In the genomic region with DNA sequence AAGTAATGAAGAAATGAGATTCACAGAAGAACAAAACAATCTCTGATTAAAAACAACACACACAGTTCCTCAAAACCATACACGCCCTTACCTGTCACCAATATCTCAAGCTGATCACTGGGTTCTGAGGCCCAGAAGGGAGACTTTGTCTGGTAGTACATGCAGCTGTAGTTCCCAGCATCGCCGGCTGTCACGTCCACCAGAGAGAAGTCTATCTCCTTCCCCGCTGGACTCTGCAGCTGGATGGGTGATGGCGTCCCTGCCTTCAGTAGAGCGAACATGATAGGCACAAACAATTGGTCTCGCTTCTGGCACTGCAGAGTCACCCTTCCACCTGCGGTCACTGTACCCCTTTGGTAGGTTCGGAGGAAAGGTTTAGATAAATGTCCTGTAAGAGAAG, we compare ENCODE assay signal across 40 cellular contexts. TPM values are rescaled to one million over a fixed set of nuclear protein-coding genes. Genes with fewer than 3 reads are reported as not detected.
"Had no signal": no experiment of that assay in that cellular context is flagged by ENCODE, and none has a peak within 500 bp of the region (broad histone marks: within the 10 kb centered on the region; RNA-seq: fewer than 3 reads in every experiment).

No MANE protein-coding gene starts in this region.

- H3K36me3 ChIP-seq: ascending aorta, cardiac muscle cell had no signal

- FAIRE-seq: bronchial epithelial cell, TTC549 had no signal

- H3K9me3 Mint-ChIP-seq: activated CD4-positive, alpha-beta T cell treated with anti-CD3 and anti-CD28 coated beads, Interleukin-2, amount 10 ng/mL, durations not matched to agents 24 days and 14 days; activated CD8-positive, alpha-beta T cell treated with anti-CD3 and anti-CD28 coated beads for 36 hours; activated naive CD4-positive, alpha-beta T cell treated with anti-CD3 and anti-CD28 coated beads, Interleukin-2, amount 10 ng/mL, durations not matched to agents 7 days and 5 days; activated naive CD4-positive, alpha-beta T cell treated with anti-CD3 and anti-CD28 coated beads, Interleukin-2, amount 50 U/mL, for 24 hours; activated naive CD8-positive, alpha-beta T cell treated with anti-CD3 and anti-CD28 coated beads, Interleukin-2, amount 10 ng/mL, durations not matched to agents 7 days and 5 days; activated naive CD8-positive, alpha-beta T cell treated with anti-CD3 and anti-CD28 coated beads, Interleukin-2, amount 50 U/mL, for 24 hours; activated T-cell treated with anti-CD3 and anti-CD28 coated beads, Interleukin-2, amount 50 U/mL, for 4 hours; activated T-cell treated with anti-CD3 and anti-CD28 coated beads, Interleukin-2, amount 50 U/mL, for 72 hours; activated T-helper 2 cell treated with anti-CD3 and anti-CD28 coated beads, Interferon-gamma antibody, Interleukin-2, Interleukin-4, amounts not matched to agents 10 μg/mL and 5 μg/mL and 100 μg/mL, durations not matched to agents 14 hours and 24 hours and 36 hours; central memory CD8-positive, alpha-beta T cell; T-helper 1 cell treated with Interleukin-12 subunit alpha and Interleukin-12 subunit beta and Interleukin-4 antibody, amounts not matched to agents 30 μg/mL and 1 μg/mL, for 36 hours; T-helper 2 cell treated with Interferon-gamma antibody and Interleukin-4, amounts not matched to agents 5 μg/mL and 100 μg/mL, for 36 hours had no signal

- H3K27me3 Mint-ChIP-seq: activated B cell treated with CpG ODN at 0.5 μM for 24 hours; activated CD4-positive, alpha-beta T cell treated with anti-CD3 and anti-CD28 coated beads, Interleukin-2, amount 10 ng/mL, durations not matched to agents 24 days and 14 days; activated CD8-positive, alpha-beta T cell treated with anti-CD3 and anti-CD28 coated beads for 36 hours; activated naive CD4-positive, alpha-beta T cell treated with anti-CD3 and anti-CD28 coated beads, Interleukin-2, amount 50 U/mL, for 24 hours had no signal

- H3K27ac ChIP-seq: ascending aorta, cardiac muscle cell, VCaP had no signal

- DNase-seq: activated B cell treated with CpG ODN at 0.5 μM for 24 hours; activated CD4-positive, alpha-beta memory T cell treated with anti-CD3 and anti-CD28 coated beads for 36 hours; activated CD4-positive, alpha-beta T cell treated with anti-CD3 and anti-CD28 coated beads for 4 hours; activated CD4-positive, alpha-beta T cell treated with anti-CD3 and anti-CD28 coated beads, Interleukin-2, amount 10 ng/mL, durations not matched to agents 24 days and 14 days; activated CD4-positive, alpha-beta T cell treated with anti-CD3 and anti-CD28 coated beads, Interleukin-2, amount 50 U/mL, for 1 hour; activated CD4-positive, alpha-beta T cell treated with anti-CD3 and anti-CD28 coated beads, Interleukin-2, amount 50 U/mL, for 4 hours; activated CD4-positive, CD25-positive, alpha-beta regulatory T cell treated with anti-CD3 and anti-CD28 coated beads, Interleukin-2, amount 50 U/mL, for 72 hours; activated CD8-positive, alpha-beta memory T cell treated with anti-CD3 and anti-CD28 coated beads, Interleukin-2, amount 50 U/mL, for 4 hours; activated CD8-positive, alpha-beta T cell treated with anti-CD3 and anti-CD28 coated beads for 36 hours; activated effector memory CD4-positive, alpha-beta T cell treated with Interleukin-2 at 50 U/mL for 16 hours; activated gamma-delta T cell; activated naive CD4-positive, alpha-beta T cell treated with anti-CD3 and anti-CD28 coated beads, Interleukin-2, amount 10 ng/mL, durations not matched to agents 7 days and 5 days; activated naive CD4-positive, alpha-beta T cell treated with Interleukin-2 at 50 U/mL for 16 hours; activated naive CD8-positive, alpha-beta T cell treated with anti-CD3 and anti-CD28 coated beads, Interleukin-2, amount 10 ng/mL, durations not matched to agents 7 days and 5 days; activated naive CD8-positive, alpha-beta T cell treated with anti-CD3 and anti-CD28 coated beads, Interleukin-2, amount 50 U/mL, for 24 hours; activated T-cell treated with anti-CD3 and anti-CD28 coated beads for 4 hours; activated T-cell treated with anti-CD3 and anti-CD28 coated beads, Interleukin-2, amount 50 U/mL, for 1 hour; activated T-cell treated with anti-CD3 and anti-CD28 coated beads, Interleukin-2, amount 50 U/mL, for 4 hours; activated T-cell treated with anti-CD3 and anti-CD28 coated beads, Interleukin-2, amount 50 U/mL, for 72 hours; amygdala; anterior cingulate cortex; caudate nucleus; cerebellar nuclear complex; T-helper 2 cell; T-helper 9 cell had no signal

- H3K4me3 Mint-ChIP-seq: activated B cell treated with CpG ODN at 0.5 μM for 24 hours; activated CD4-positive, alpha-beta memory T cell treated with anti-CD3 and anti-CD28 coated beads for 36 hours; activated CD4-positive, alpha-beta T cell treated with anti-CD3 and anti-CD28 coated beads, Interleukin-2, amount 10 ng/mL, durations not matched to agents 24 days and 14 days; activated CD8-positive, alpha-beta T cell treated with anti-CD3 and anti-CD28 coated beads for 36 hours; activated naive CD4-positive, alpha-beta T cell treated with anti-CD3 and anti-CD28 coated beads, Interleukin-2, amount 10 ng/mL, durations not matched to agents 7 days and 5 days; activated naive CD4-positive, alpha-beta T cell treated with anti-CD3 and anti-CD28 coated beads, Interleukin-2, amount 50 U/mL, for 24 hours; activated naive CD8-positive, alpha-beta T cell; activated naive CD8-positive, alpha-beta T cell treated with anti-CD3 and anti-CD28 coated beads, Interleukin-2, amount 10 ng/mL, durations not matched to agents 7 days and 5 days; activated naive CD8-positive, alpha-beta T cell treated with anti-CD3 and anti-CD28 coated beads, Interleukin-2, amount 50 U/mL, for 24 hours; activated T-cell treated with anti-CD3 and anti-CD28 coated beads, Interleukin-2, amount 50 U/mL, for 4 hours; activated T-cell treated with anti-CD3 and anti-CD28 coated beads, Interleukin-2, amount 50 U/mL, for 72 hours; brain; central memory CD8-positive, alpha-beta T cell; T-helper 1 cell treated with Interleukin-12 subunit alpha and Interleukin-12 subunit beta and Interleukin-4 antibody, amounts not matched to agents 30 μg/mL and 1 μg/mL, for 36 hours; T-helper 2 cell treated with Interferon-gamma antibody and Interleukin-4, amounts not matched to agents 5 μg/mL and 100 μg/mL, for 36 hours had no signal

- H3K4me1 Mint-ChIP-seq: activated B cell treated with CpG ODN at 0.5 μM for 24 hours; activated CD4-positive, alpha-beta T cell treated with anti-CD3 and anti-CD28 coated beads, Interleukin-2, amount 10 ng/mL, durations not matched to agents 24 days and 14 days; activated naive CD4-positive, alpha-beta T cell treated with anti-CD3 and anti-CD28 coated beads, Interleukin-2, amount 10 ng/mL, durations not matched to agents 7 days and 5 days; activated naive CD4-positive, alpha-beta T cell treated with anti-CD3 and anti-CD28 coated beads, Interleukin-2, amount 50 U/mL, for 24 hours; activated naive CD8-positive, alpha-beta T cell treated with anti-CD3 and anti-CD28 coated beads, Interleukin-2, amount 10 ng/mL, durations not matched to agents 7 days and 5 days; activated naive CD8-positive, alpha-beta T cell treated with anti-CD3 and anti-CD28 coated beads, Interleukin-2, amount 50 U/mL, for 24 hours; brain; central memory CD8-positive, alpha-beta T cell had no signal

- ATAC-seq: activated CD8-positive, alpha-beta T cell treated with anti-CD3 and anti-CD28 coated beads for 36 hours; activated naive CD8-positive, alpha-beta T cell treated with anti-CD3 and anti-CD28 coated beads, Interleukin-2, amount 50 U/mL, for 24 hours; activated T-cell treated with anti-CD3 and anti-CD28 coated beads, Interleukin-2, amount 50 U/mL, for 4 hours; activated T-cell treated with anti-CD3 and anti-CD28 coated beads, Interleukin-2, amount 50 U/mL, for 72 hours had no signal

- H3K27ac Mint-ChIP-seq: activated B cell treated with CpG ODN at 0.5 μM for 24 hours; activated CD4-positive, alpha-beta memory T cell treated with anti-CD3 and anti-CD28 coated beads for 36 hours; activated CD4-positive, alpha-beta T cell treated with anti-CD3 and anti-CD28 coated beads, Interleukin-2, amount 10 ng/mL, durations not matched to agents 24 days and 14 days; activated CD8-positive, alpha-beta T cell treated with anti-CD3 and anti-CD28 coated beads for 36 hours; activated naive CD4-positive, alpha-beta T cell treated with anti-CD3 and anti-CD28 coated beads, Interleukin-2, amount 10 ng/mL, durations not matched to agents 7 days and 5 days; activated naive CD4-positive, alpha-beta T cell treated with anti-CD3 and anti-CD28 coated beads, Interleukin-2, amount 50 U/mL, for 24 hours; activated naive CD8-positive, alpha-beta T cell; activated naive CD8-positive, alpha-beta T cell treated with anti-CD3 and anti-CD28 coated beads, Interleukin-2, amount 10 ng/mL, durations not matched to agents 7 days and 5 days; activated naive CD8-positive, alpha-beta T cell treated with anti-CD3 and anti-CD28 coated beads, Interleukin-2, amount 50 U/mL, for 24 hours; activated T-cell treated with anti-CD3 and anti-CD28 coated beads, Interleukin-2, amount 50 U/mL, for 72 hours; activated T-helper 2 cell treated with anti-CD3 and anti-CD28 coated beads, Interferon-gamma antibody, Interleukin-2, Interleukin-4, amounts not matched to agents 10 μg/mL and 5 μg/mL and 100 μg/mL, durations not matched to agents 14 hours and 24 hours and 36 hours; brain; T-helper 1 cell treated with Interleukin-12 subunit alpha and Interleukin-12 subunit beta and Interleukin-4 antibody, amounts not matched to agents 30 μg/mL and 1 μg/mL, for 36 hours; T-helper 2 cell treated with Interferon-gamma antibody and Interleukin-4, amounts not matched to agents 5 μg/mL and 100 μg/mL, for 36 hours had no signal

- H3K36me3 Mint-ChIP-seq: activated CD4-positive, alpha-beta memory T cell treated with anti-CD3 and anti-CD28 coated beads for 36 hours; activated naive CD4-positive, alpha-beta T cell treated with anti-CD3 and anti-CD28 coated beads, Interleukin-2, amount 10 ng/mL, durations not matched to agents 7 days and 5 days; activated naive CD4-positive, alpha-beta T cell treated with anti-CD3 and anti-CD28 coated beads, Interleukin-2, amount 50 U/mL, for 24 hours; activated naive CD8-positive, alpha-beta T cell; activated naive CD8-positive, alpha-beta T cell treated with anti-CD3 and anti-CD28 coated beads, Interleukin-2, amount 10 ng/mL, durations not matched to agents 7 days and 5 days; brain had no signal

- H3K4me1 ChIP-seq: ascending aorta had no signal

- H3K4me3 ChIP-seq: ascending aorta, cardiac muscle cell had no signal

- H3K27me3 ChIP-seq: ascending aorta, cardiac muscle cell had no signal

RNA-seq across cellular contexts. Expression of a gene that starts 7.3 kb away (rescaled TPM):
- total RNA-seq: activated B cell treated with CpG ODN at 0.5 μM for 24 hours; activated CD4-positive, alpha-beta memory T cell treated with anti-CD3 and anti-CD28 coated beads for 36 hours; activated CD4-positive, alpha-beta T cell treated with anti-CD3 and anti-CD28 coated beads, Interleukin-2, amount 10 ng/mL, durations not matched to agents 24 days and 14 days; activated CD8-positive, alpha-beta memory T cell treated with anti-CD3 and anti-CD28 coated beads for 36 hours; activated CD8-positive, alpha-beta T cell treated with anti-CD3 and anti-CD28 coated beads for 36 hours; activated naive CD8-positive, alpha-beta T cell treated with anti-CD3 and anti-CD28 coated beads, Interleukin-2, amount 10 ng/mL, durations not matched to agents 7 days and 5 days; activated T-cell treated with anti-CD3 and anti-CD28 coated beads, Interleukin-2, amount 50 U/mL, for 4 hours; activated T-cell treated with anti-CD3 and anti-CD28 coated beads, Interleukin-2, amount 50 U/mL, for 72 hours; activated T-helper 2 cell treated with anti-CD3 and anti-CD28 coated beads, Interferon-gamma antibody, Interleukin-2, Interleukin-4, amounts not matched to agents 10 μg/mL and 5 μg/mL and 100 μg/mL, durations not matched to agents 14 hours and 24 hours and 36 hours; ascending aorta; bronchial epithelial cell; cardiac muscle cell; chondrocyte had no signal
- polyA plus RNA-seq: adipose tissue, cardiac muscle cell had no signal

RNA-seq across cellular contexts. Expression of a gene that starts 10.1 kb away (rescaled TPM):
- total RNA-seq: activated B cell treated with CpG ODN at 0.5 μM for 24 hours; activated CD4-positive, alpha-beta memory T cell treated with anti-CD3 and anti-CD28 coated beads for 36 hours; activated CD4-positive, alpha-beta T cell treated with anti-CD3 and anti-CD28 coated beads, Interleukin-2, amount 10 ng/mL, durations not matched to agents 24 days and 14 days; activated CD8-positive, alpha-beta memory T cell treated with anti-CD3 and anti-CD28 coated beads for 36 hours; activated CD8-positive, alpha-beta T cell treated with anti-CD3 and anti-CD28 coated beads for 36 hours; activated naive CD8-positive, alpha-beta T cell treated with anti-CD3 and anti-CD28 coated beads, Interleukin-2, amount 10 ng/mL, durations not matched to agents 7 days and 5 days; activated T-cell treated with anti-CD3 and anti-CD28 coated beads, Interleukin-2, amount 50 U/mL, for 4 hours; activated T-cell treated with anti-CD3 and anti-CD28 coated beads, Interleukin-2, amount 50 U/mL, for 72 hours; activated T-helper 2 cell treated with anti-CD3 and anti-CD28 coated beads, Interferon-gamma antibody, Interleukin-2, Interleukin-4, amounts not matched to agents 10 μg/mL and 5 μg/mL and 100 μg/mL, durations not matched to agents 14 hours and 24 hours and 36 hours; ascending aorta; bronchial epithelial cell; cardiac muscle cell; chondrocyte had no signal
- polyA plus RNA-seq: cardiac muscle cell had no signal

RNA-seq across cellular contexts. Expression of a gene that starts 26.8 kb away (rescaled TPM):
- total RNA-seq: cardiac muscle cell had no signal
